Comparison of ENCODE assay signal across 18 cellular contexts in genomic region chr12:66467932-66468331, GRCh38.
DNase-seq lines count a peak whose midpoint lies in the region; ATAC-seq and TF ChIP-seq lines count a peak whose summit lies in the region.
"Had no signal": no experiment of that assay in that cellular context is flagged by ENCODE, and none has a peak within 500 bp of the region (broad histone marks: within the 10 kb centered on the region; RNA-seq: fewer than 3 reads in every experiment).

No MANE protein-coding gene starts in this region.

- TF ChIP-seq CTCF in GM23338 (conservative IDR thresholded peaks at IDR 0.05; ENCODE audit: low read depth in 2 of 2) (no peak), OCI-LY1 (IDR thresholded peaks at IDR 0.05; ENCODE audit: low read length) (no peak), RWPE1 (conservative IDR thresholded peaks at IDR 0.05; ENCODE audit: low read depth) (no peak)

- no peaks in the 10 kb centered on the region; the same call in 2 of the 3 replicates for H3K9me3 Mint-ChIP-seq in GM23338

- H3K79me2 ChIP-seq in GM23338 (replicated peaks; ENCODE audit: insufficient read depth) (no peaks in the 10 kb centered on the region), OCI-LY1 (ENCODE audit: insufficient read depth, low read length) (no peaks in the 10 kb centered on the region)

- H3K27ac ChIP-seq in GM23338 (ENCODE audit: low read depth) (no peak overlapping the region), OCI-LY1 (ENCODE audit: low read depth, low read length, poor library complexity, severe bottlenecking) (no peak overlapping the region), RWPE1 (no peak overlapping the region)
- H3K27ac ChIP-seq: body of pancreas, C4-2B, PC-9 had no signal

- POLR2A ChIA-PET in RWPE1 (lab: Yijun Ruan, JAX; ENCODE audit: low non-redundant PET): no interaction called here

- H3K4me1 Mint-ChIP-seq in GM23338 (peaks cover 10% of the 10 kb centered on the region; the same call in 2 of the 3 replicates), T-helper 17 cell (no peaks in the 10 kb centered on the region)
- H3K4me1 Mint-ChIP-seq: nephron progenitor cell had no signal

- H3K27ac Mint-ChIP-seq in GM23338: no peak overlapping the region
- H3K27ac Mint-ChIP-seq in T-helper 17 cell: no peak overlapping the region
- H3K27ac Mint-ChIP-seq: nephron progenitor cell had no signal

- CTCF ChIA-PET in RWPE1 (lab: Yijun Ruan, JAX): no interaction called here

- H3K9me3 ChIP-seq in OCI-LY1 (ENCODE audit: low read length) (no peaks in the 10 kb centered on the region), T-helper 17 cell (ENCODE audit: control insufficient read depth, low read length, poor library complexity, severe bottlenecking) (no peaks in the 10 kb centered on the region)
- H3K9me3 ChIP-seq: body of pancreas had no signal

- H2AFZ ChIP-seq in GM23338: no peak overlapping the region
- peak overlapping the region; percentile 56; the same call in 1 of the 2 replicates for H2AFZ ChIP-seq in OCI-LY1 (ENCODE audit: low read length)
- H2AFZ ChIP-seq: PC-9 had no signal

- H3K4me1 ChIP-seq in GM23338 (ENCODE audit: insufficient read depth) (no peaks in the 10 kb centered on the region), OCI-LY1 (ENCODE audit: insufficient read depth, low read length, severe bottlenecking) (peaks cover 6% of the 10 kb centered on the region)
- H3K4me1 ChIP-seq: body of pancreas had no signal

- H3K4me2 ChIP-seq in GM23338: no peak overlapping the region
- 0 out of 2 replicates have a peak overlapping the region, but pooled peaks have one; percentile 23 for H3K4me2 ChIP-seq in OCI-LY1 (ENCODE audit: low read length)
- H3K4me2 ChIP-seq: PC-9 had no signal

- peaks cover 35% of the 10 kb centered on the region for H3K9me2 ChIP-seq in GM23338 (ENCODE audit: insufficient read depth)
- no peaks in the 10 kb centered on the region for H3K9me2 ChIP-seq in OCI-LY1 (ENCODE audit: low read depth, low read length)

- no peak overlapping the region for H3K9ac ChIP-seq in OCI-LY1 (ENCODE audit: low read length)

- H3K4me3 Mint-ChIP-seq in GM23338 (no peak overlapping the region), T-helper 17 cell (no peak overlapping the region)
- H3K4me3 Mint-ChIP-seq: nephron progenitor cell had no signal

- no peaks in the 10 kb centered on the region for H3K36me3 ChIP-seq in GM23338 (ENCODE audit: insufficient read depth)
- no peaks in the 10 kb centered on the region for H3K36me3 ChIP-seq in OCI-LY1 (ENCODE audit: insufficient read depth, low read length)

- H4K20me1 ChIP-seq in GM23338 (replicated peaks; ENCODE audit: insufficient read depth) (no peaks in the 10 kb centered on the region), OCI-LY1 (ENCODE audit: insufficient read depth, low read length) (no peaks in the 10 kb centered on the region)

- peaks cover 3% of the 10 kb centered on the region; the same call in 1 of the 3 replicates for H3K36me3 Mint-ChIP-seq in GM23338 (ENCODE audit: low read depth)
- H3K36me3 Mint-ChIP-seq in T-helper 17 cell (ENCODE audit: low read depth): peaks cover 7% of the 10 kb centered on the region

- H3K27me3 Mint-ChIP-seq in GM23338 (ENCODE audit: insufficient read depth, low read depth, poor library complexity) (peaks cover 3% of the 10 kb centered on the region), T-helper 17 cell (peaks cover 7% of the 10 kb centered on the region)

- H3K27me3 ChIP-seq in GM23338 (ENCODE audit: insufficient read depth): no peaks in the 10 kb centered on the region
- no peaks in the 10 kb centered on the region for H3K27me3 ChIP-seq in OCI-LY1 (ENCODE audit: insufficient read depth, low read length)
- H3K27me3 ChIP-seq: body of pancreas had no signal

- H3F3A ChIP-seq in GM23338 (replicated peaks; ENCODE audit: low read depth) (no peaks in the 10 kb centered on the region), OCI-LY1 (ENCODE audit: insufficient read depth, low read length) (no peaks in the 10 kb centered on the region)

- ATAC-seq in GM23338: peak; percentile 49; the same call in 2 of the 3 replicates
- no peak for ATAC-seq in HG03045 (IDR thresholded peaks at IDR 0.05; ENCODE audit: unreplicated experiment)
- ATAC-seq in T-helper 17 cell: no peak
- ATAC-seq in esophagus mucosa: no peak
- ATAC-seq: body of pancreas had no signal

- H3K4me3 ChIP-seq in GM23338 (no peak overlapping the region), OCI-LY1 (ENCODE audit: low read depth, low read length, poor library complexity, severe bottlenecking) (no peak overlapping the region)
- H3K4me3 ChIP-seq: body of pancreas, lung, PC-9 had no signal

- peak; percentile 28 for DNase-seq in Daoy (ENCODE audit: low read depth)
- DNase-seq in GM23338 (ENCODE audit: low spot score): peak; percentile 23
- peak; percentile 2 for DNase-seq in fibroblast of peridontal ligament (ENCODE audit: extremely low read depth)
- DNase-seq in RWPE1 (ENCODE audit: low spot score): no peak
- no peak for DNase-seq in T-helper 17 cell
- DNase-seq: activated CD4-positive, CD25-positive, alpha-beta regulatory T cell; activated CD8-positive, alpha-beta memory T cell treated with anti-CD3 and anti-CD28 coated beads, Interleukin-2, amount 50 U/mL, for 4 hours; activated naive CD4-positive, alpha-beta T cell treated with anti-CD3 and anti-CD28 coated beads, Interleukin-2, amount 50 U/mL, for 16 hours; body of pancreas; NCI-H1436; nephron progenitor cell; PC-9; substantia nigra had no signal

TF ChIP-seq in GM23338, 12 proteins besides CTCF, POLR2A, EP300 and RAD21 (continues in another document):
- TF ChIP-seq, protein P1, sequence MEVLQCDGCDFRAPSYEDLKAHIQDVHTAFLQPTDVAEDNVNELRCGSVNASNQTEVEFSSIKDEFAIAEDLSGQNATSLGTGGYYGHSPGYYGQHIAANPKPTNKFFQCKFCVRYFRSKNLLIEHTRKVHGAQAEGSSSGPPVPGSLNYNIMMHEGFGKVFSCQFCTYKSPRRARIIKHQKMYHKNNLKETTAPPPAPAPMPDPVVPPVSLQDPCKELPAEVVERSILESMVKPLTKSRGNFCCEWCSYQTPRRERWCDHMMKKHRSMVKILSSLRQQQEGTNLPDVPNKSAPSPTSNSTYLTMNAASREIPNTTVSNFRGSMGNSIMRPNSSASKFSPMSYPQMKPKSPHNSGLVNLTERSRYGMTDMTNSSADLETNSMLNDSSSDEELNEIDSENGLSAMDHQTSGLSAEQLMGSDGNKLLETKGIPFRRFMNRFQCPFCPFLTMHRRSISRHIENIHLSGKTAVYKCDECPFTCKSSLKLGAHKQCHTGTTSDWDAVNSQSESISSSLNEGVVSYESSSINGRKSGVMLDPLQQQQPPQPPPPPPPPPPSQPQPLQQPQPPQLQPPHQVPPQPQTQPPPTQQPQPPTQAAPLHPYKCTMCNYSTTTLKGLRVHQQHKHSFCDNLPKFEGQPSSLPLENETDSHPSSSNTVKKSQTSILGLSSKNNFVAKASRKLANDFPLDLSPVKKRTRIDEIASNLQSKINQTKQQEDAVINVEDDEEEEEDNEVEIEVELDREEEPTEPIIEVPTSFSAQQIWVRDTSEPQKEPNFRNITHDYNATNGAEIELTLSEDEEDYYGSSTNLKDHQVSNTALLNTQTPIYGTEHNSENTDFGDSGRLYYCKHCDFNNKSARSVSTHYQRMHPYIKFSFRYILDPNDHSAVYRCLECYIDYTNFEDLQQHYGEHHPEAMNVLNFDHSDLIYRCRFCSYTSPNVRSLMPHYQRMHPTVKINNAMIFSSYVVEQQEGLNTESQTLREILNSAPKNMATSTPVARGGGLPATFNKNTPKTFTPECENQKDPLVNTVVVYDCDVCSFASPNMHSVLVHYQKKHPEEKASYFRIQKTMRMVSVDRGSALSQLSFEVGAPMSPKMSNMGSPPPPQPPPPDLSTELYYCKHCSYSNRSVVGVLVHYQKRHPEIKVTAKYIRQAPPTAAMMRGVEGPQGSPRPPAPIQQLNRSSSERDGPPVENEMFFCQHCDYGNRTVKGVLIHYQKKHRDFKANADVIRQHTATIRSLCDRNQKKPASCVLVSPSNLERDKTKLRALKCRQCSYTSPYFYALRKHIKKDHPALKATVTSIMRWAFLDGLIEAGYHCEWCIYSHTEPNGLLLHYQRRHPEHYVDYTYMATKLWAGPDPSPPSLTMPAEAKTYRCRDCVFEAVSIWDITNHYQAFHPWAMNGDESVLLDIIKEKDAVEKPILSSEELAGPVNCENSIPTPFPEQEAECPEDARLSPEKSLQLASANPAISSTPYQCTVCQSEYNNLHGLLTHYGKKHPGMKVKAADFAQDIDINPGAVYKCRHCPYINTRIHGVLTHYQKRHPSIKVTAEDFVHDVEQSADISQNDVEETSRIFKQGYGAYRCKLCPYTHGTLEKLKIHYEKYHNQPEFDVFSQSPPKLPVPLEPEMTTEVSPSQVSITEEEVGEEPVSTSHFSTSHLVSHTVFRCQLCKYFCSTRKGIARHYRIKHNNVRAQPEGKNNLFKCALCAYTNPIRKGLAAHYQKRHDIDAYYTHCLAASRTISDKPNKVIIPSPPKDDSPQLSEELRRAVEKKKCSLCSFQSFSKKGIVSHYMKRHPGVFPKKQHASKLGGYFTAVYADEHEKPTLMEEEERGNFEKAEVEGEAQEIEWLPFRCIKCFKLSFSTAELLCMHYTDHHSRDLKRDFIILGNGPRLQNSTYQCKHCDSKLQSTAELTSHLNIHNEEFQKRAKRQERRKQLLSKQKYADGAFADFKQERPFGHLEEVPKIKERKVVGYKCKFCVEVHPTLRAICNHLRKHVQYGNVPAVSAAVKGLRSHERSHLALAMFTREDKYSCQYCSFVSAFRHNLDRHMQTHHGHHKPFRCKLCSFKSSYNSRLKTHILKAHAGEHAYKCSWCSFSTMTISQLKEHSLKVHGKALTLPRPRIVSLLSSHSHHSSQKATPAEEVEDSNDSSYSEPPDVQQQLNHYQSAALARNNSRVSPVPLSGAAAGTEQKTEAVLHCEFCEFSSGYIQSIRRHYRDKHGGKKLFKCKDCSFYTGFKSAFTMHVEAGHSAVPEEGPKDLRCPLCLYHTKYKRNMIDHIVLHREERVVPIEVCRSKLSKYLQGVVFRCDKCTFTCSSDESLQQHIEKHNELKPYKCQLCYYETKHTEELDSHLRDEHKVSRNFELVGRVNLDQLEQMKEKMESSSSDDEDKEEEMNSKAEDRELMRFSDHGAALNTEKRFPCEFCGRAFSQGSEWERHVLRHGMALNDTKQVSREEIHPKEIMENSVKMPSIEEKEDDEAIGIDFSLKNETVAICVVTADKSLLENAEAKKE (CRISPR knock-in tag; IDR thresholded peaks at IDR 0.05): no peak
- TF ChIP-seq EZH2phosphoT487 (IDR thresholded peaks at IDR 0.05; ENCODE audit: unreplicated experiment) (no peak), ZNF114 (CRISPR knock-in tag; IDR thresholded peaks at IDR 0.05) (no peak), NANOG (IDR thresholded peaks at IDR 0.05; ENCODE audit: borderline replicate concordance) (no peak)
- TF ChIP-seq, protein P2, sequence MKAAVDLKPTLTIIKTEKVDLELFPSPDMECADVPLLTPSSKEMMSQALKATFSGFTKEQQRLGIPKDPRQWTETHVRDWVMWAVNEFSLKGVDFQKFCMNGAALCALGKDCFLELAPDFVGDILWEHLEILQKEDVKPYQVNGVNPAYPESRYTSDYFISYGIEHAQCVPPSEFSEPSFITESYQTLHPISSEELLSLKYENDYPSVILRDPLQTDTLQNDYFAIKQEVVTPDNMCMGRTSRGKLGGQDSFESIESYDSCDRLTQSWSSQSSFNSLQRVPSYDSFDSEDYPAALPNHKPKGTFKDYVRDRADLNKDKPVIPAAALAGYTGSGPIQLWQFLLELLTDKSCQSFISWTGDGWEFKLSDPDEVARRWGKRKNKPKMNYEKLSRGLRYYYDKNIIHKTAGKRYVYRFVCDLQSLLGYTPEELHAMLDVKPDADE (IDR thresholded peaks at IDR 0.05): no peak

Comparison
In these comparisons a context has a peak if more than half of its experiments do, and no peak if none do; other contexts are left out.
1. DNase-seq: peak in Daoy (single experiment), GM23338 (single experiment) and fibroblast of peridontal ligament (single experiment); none in RWPE1 (single experiment) and T-helper 17 cell (0 of 3).